ENCODE assay signal across 8 cellular contexts in genomic region chr3:129315386-129315991, GRCh38. TPM values are rescaled to one million over a fixed set of nuclear protein-coding genes. Genes with fewer than 3 reads are reported as not detected.
DNase-seq lines count a peak whose midpoint lies in the region; ATAC-seq, FAIRE-seq and TF ChIP-seq lines count a peak whose summit lies in the region.

No MANE protein-coding gene starts in this region.

- no peaks in the 10 kb centered on the region for H3K9me3 ChIP-seq in left lung

- no peaks in the 10 kb centered on the region for H3K27me3 ChIP-seq in left lung

- TF ChIP-seq CTCF in left lung (IDR thresholded peaks at IDR 0.05) (no peak), D721Med (IDR thresholded peaks at IDR 0.05; ENCODE audit: insufficient read depth, missing control alignments) (no peak)

- ATAC-seq in GM21381 (IDR thresholded peaks at IDR 0.05; ENCODE audit: unreplicated experiment), result peak; percentile 6
- peak; percentile 7 for ATAC-seq in left lung

- peak overlapping the region; percentile 87 to 91 for H3K4me3 ChIP-seq in left lung

- intact Hi-C loops in left lung (cut with DNase I), result no loop called here

- FAIRE-seq in D721Med (lab: Jason Lieb, UNC), result no peak

- DNase-seq in AML-193 (lab: John Stamatoyannopoulos, UW), result peak; percentile 43 to 53
- peak in 3 of 5 donors; percentile 32 to 65 (median 35) for DNase-seq in T-helper 1 cell
- peak in 19 of 61 donors; percentile 19 to 64 (median 38) for DNase-seq in caudate nucleus (lab: John Stamatoyannopoulos, UW)
- DNase-seq in left lung, result peak; percentile 48 to 89
- peak; percentile 60 for DNase-seq in stimulated activated CD8-positive, alpha-beta memory T cell treated with anti-CD3 and anti-CD28 coated beads, Interleukin-4, amount 100 ng/mL, for 48 hours
- no peak for DNase-seq in ecto neural progenitor cell (ENCODE audit: low spot score)
- no peak for DNase-seq in D721Med (ENCODE audit: insufficient read length, low spot score)

- peaks cover 13 to 33% of the 10 kb centered on the region in 2 donors for H3K4me1 ChIP-seq in left lung

- no peaks in the 10 kb centered on the region for H3K36me3 ChIP-seq in left lung

- H3K27ac ChIP-seq in caudate nucleus (ENCODE audit: low read depth, low read length) (peak overlapping the region; percentile 68), left lung (peak overlapping the region; percentile 86 to 87)

RNA-seq across cellular contexts. Expression of gene HMCES, which starts 36.8 kb away (rescaled TPM):
- 10 to 100 TPM; 32.9 to 34.9 TPM for total RNA-seq in left lung

Comparison
In these comparisons a context has a peak if more than half of its experiments do, and no peak if none do; other contexts are left out.
1. DNase-seq: peak in AML-193 (2 of 2), T-helper 1 cell (3 of 5), left lung (2 of 2) and stimulated activated CD8-positive, alpha-beta memory T cell treated with anti-CD3 and anti-CD28 coated beads, Interleukin-4, amount 100 ng/mL, for 48 hours (single experiment); none in ecto neural progenitor cell (single experiment) and D721Med (single experiment).